Comparison of ENCODE assay signal across 1 cellular context in genomic region chr11:64007629-64008282, GRCh38.
TF ChIP-seq lines count a peak whose summit lies in the region.

No MANE protein-coding gene starts in this region.

TF ChIP-seq in K562, 482 proteins besides CTCF, POLR2A, EP300 and RAD21 (continued from another document and continues in another):
- TF ChIP-seq ZBTB11 (CRISPR knock-in tag; IDR thresholded peaks at IDR 0.05): peak in 1 of 3 experiments; percentile 64; a peak in 2 of 6 replicates
- TF ChIP-seq HDAC1 (IDR thresholded peaks at IDR 0.05): peak; percentile 72 to 99; a peak in 3 of 4 replicates
- TF ChIP-seq RCOR1 (IDR thresholded peaks at IDR 0.05; ENCODE audit: borderline replicate concordance in 1 of 2, low read depth in 2 of 2, low read length in 2 of 2): peak; percentile 99 to 100
- no peak for TF ChIP-seq HOXB6 (CRISPR knock-in tag; IDR thresholded peaks at IDR 0.05; ENCODE audit: borderline replicate concordance)
- TF ChIP-seq TBL1XR1 (IDR thresholded peaks at IDR 0.05; ENCODE audit: low read length in 2 of 2): peak; percentile 82 to 85; a peak in 3 of 4 replicates
- TF ChIP-seq CBX3 (IDR thresholded peaks at IDR 0.05; ENCODE audit: borderline replicate concordance in 1 of 2, low read length in 2 of 2): peak in 1 of 2 experiments; percentile 66; a peak in 1 of 3 replicates
- TF ChIP-seq CBX1 (IDR thresholded peaks at IDR 0.05; ENCODE audit: low read depth): no peak
- TF ChIP-seq MGA (IDR thresholded peaks at IDR 0.05): no peak
- peak; percentile 32 for TF ChIP-seq FIP1L1 (IDR thresholded peaks at IDR 0.05; ENCODE audit: low read depth, low read length, poor library complexity, severe bottlenecking)
- TF ChIP-seq ZNF512 (tag; IDR thresholded peaks at IDR 0.05): peak; percentile 60
- TF ChIP-seq L3MBTL2 (IDR thresholded peaks at IDR 0.05): peak; percentile 23; the same call in 1 of the 2 replicates
- no peak for TF ChIP-seq CSDE1 (IDR thresholded peaks at IDR 0.05)
- no peak for TF ChIP-seq NFE2L1 (tag; IDR thresholded peaks at IDR 0.05; ENCODE audit: borderline replicate concordance, low read depth)
- no peak for TF ChIP-seq PURB (CRISPR knock-in tag; IDR thresholded peaks at IDR 0.05; ENCODE audit: low read depth)
- no peak for TF ChIP-seq BCL6 (CRISPR knock-in tag; IDR thresholded peaks at IDR 0.05)
- TF ChIP-seq NFYB (IDR thresholded peaks at IDR 0.05; ENCODE audit: extremely low read depth, insufficient read length): no peak
- no peak for TF ChIP-seq RHOXF2B (CRISPR knock-in tag; conservative IDR thresholded peaks at IDR 0.05)
- TF ChIP-seq ARID3B (CRISPR knock-in tag; IDR thresholded peaks at IDR 0.05; ENCODE audit: borderline replicate concordance): no peak
- peak; percentile 52 for TF ChIP-seq TBP (optimal IDR thresholded peaks at IDR 0.05; ENCODE audit: low read depth, low read length)
- TF ChIP-seq SMAD1 (IDR thresholded peaks at IDR 0.05; ENCODE audit: low read depth, low read length, partially characterized antibody): peak; percentile 74
- TF ChIP-seq REST (CRISPR knock-in tag; IDR thresholded peaks at IDR 0.05; ENCODE audit: low read depth): no peak
- TF ChIP-seq HNRNPUL1 (IDR thresholded peaks at IDR 0.05; ENCODE audit: low read length): no peak
- peak; percentile 71; the same call in 1 of the 2 replicates for TF ChIP-seq ZBTB2 (IDR thresholded peaks at IDR 0.05)
- no peak for TF ChIP-seq ZNF121 (CRISPR knock-in tag; conservative IDR thresholded peaks at IDR 0.05)
- TF ChIP-seq GMEB1 (CRISPR knock-in tag; IDR thresholded peaks at IDR 0.05): no peak
- peak; percentile 4; the same call in 1 of the 2 replicates for TF ChIP-seq PKNOX1 (IDR thresholded peaks at IDR 0.05)
